2 cellular contexts compared by ENCODE assay signal in the genomic region with DNA sequence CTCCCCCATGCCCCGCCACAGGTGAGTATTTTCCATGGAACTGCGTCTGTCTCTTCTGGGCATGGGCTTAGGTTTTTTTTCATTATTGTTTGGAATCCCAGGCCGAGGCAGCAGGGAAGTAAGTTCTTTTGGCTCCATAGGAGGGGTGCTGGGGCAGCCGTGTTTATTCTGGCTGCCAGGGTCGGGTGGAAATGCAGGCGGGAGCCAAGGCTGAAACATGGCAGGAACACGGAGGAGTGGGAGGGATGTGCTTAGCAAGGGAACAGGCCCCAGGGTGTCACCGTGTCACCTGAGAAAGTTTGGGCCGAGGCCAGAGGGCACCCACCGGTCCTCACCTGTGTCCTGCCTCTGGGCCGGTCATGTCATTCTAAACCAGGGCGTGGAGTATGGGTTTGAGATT.
TF ChIP-seq lines count a peak whose summit lies in the region.

No MANE protein-coding gene starts in this region.

TF ChIP-seq in WTC11, 78 proteins besides CTCF, POLR2A, EP300 and RAD21 (continued from another document):
- TF ChIP-seq ZBTB21 (CRISPR knock-in tag; IDR thresholded peaks at IDR 0.05; ENCODE audit: borderline replicate concordance) (no peak), ZNF317 (CRISPR knock-in tag; IDR thresholded peaks at IDR 0.05; ENCODE audit: borderline replicate concordance, low read depth) (no peak), CREB1 (CRISPR knock-in tag; IDR thresholded peaks at IDR 0.05) (no peak), JAZF1 (CRISPR knock-in tag; IDR thresholded peaks at IDR 0.05) (no peak), RELA (CRISPR knock-in tag; IDR thresholded peaks at IDR 0.05; ENCODE audit: borderline replicate concordance) (no peak), NFATC4 (CRISPR knock-in tag; IDR thresholded peaks at IDR 0.05) (no peak), NR1H2 (CRISPR knock-in tag; IDR thresholded peaks at IDR 0.05) (no peak), TP53 (CRISPR knock-in tag; IDR thresholded peaks at IDR 0.05) (no peak)
- TF ChIP-seq, protein P1, sequence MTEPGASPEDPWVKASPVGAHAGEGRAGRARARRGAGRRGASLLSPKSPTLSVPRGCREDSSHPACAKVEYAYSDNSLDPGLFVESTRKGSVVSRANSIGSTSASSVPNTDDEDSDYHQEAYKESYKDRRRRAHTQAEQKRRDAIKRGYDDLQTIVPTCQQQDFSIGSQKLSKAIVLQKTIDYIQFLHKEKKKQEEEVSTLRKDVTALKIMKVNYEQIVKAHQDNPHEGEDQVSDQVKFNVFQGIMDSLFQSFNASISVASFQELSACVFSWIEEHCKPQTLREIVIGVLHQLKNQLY (CRISPR knock-in tag; IDR thresholded peaks at IDR 0.05), result no peak

TF ChIP-seq in endothelial cell of umbilical vein, 7 proteins besides CTCF, POLR2A, EP300 and RAD21 (continued from another document):
- no peak for TF ChIP-seq EZH2 (IDR thresholded peaks at IDR 0.05; ENCODE audit: borderline replicate concordance, low read depth, low read length, severe bottlenecking)
- TF ChIP-seq POLR2AphosphoS5 (IDR thresholded peaks at IDR 0.05; ENCODE audit: insufficient read depth, low read depth, low read length), result no peak
- TF ChIP-seq MYC (IDR thresholded peaks at IDR 0.05; ENCODE audit: low read depth, low read length), result no peak
- TF ChIP-seq, protein P2, sequence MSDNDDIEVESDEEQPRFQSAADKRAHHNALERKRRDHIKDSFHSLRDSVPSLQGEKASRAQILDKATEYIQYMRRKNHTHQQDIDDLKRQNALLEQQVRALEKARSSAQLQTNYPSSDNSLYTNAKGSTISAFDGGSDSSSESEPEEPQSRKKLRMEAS (IDR thresholded peaks at IDR 0.05; ENCODE audit: insufficient read depth, insufficient read length), result no peak
- TF ChIP-seq FOS (IDR thresholded peaks at IDR 0.05; ENCODE audit: borderline replicate concordance, insufficient read depth, low read length), result no peak
- TF ChIP-seq GATA2 (IDR thresholded peaks at IDR 0.05; ENCODE audit: insufficient read depth, insufficient read length, low read depth, low read length), result no peak
